ENCODE assay signal across 8 cellular contexts in the genomic region with DNA sequence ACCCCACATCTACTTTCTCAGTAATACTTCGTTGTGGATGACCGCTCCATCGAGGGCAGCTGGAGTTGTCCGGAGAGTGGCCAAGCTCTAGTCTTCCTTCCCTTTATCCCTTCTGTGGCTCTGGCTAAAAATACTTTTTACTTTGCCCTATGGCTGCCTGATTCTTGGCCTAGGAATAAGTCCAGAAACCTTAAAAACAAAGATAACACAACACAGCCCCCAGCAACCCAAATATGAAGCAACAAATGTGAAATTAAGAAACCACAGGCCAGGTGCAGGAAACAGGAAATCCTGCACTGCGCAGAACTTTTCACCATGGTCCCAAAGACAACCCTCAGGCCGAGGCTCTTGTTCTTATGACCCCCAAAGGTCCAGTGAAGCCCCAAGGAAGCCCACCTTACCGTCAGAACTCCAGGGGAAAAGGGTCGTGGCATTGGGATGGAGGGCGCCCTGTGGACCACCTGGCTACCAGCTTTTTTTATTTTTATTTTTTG. TPM values are rescaled to one million over a fixed set of nuclear protein-coding genes. Genes with fewer than 3 reads are reported as not detected.
A peak's percentile ranks its signal among the peaks of the same experiment; 100 is the strongest.
DNase-seq lines count a peak whose midpoint lies in the region; ATAC-seq and TF ChIP-seq lines count a peak whose summit lies in the region.

No MANE protein-coding gene starts in this region.

- peak; percentile 35 for ATAC-seq in GM19043 (IDR thresholded peaks at IDR 0.05; ENCODE audit: low read depth, unreplicated experiment)
- ATAC-seq in HG03280 (IDR thresholded peaks at IDR 0.05; ENCODE audit: unreplicated experiment) = peak; percentile 58
- ATAC-seq in natural killer cell = peak; percentile 47 to 58 (median 53)
- ATAC-seq in GM19023 (IDR thresholded peaks at IDR 0.05; ENCODE audit: unreplicated experiment) = no peak

- H3K27ac Mint-ChIP-seq in activated T-cell treated with anti-CD3 and anti-CD28 coated beads, Interleukin-2, amount 50 U/mL, for 24 hours = peak overlapping the region; percentile 87
- H3K27ac Mint-ChIP-seq in natural killer cell = peak overlapping the region; percentile 91 to 99

- no peak for TF ChIP-seq CTCF in natural killer cell (IDR thresholded peaks at IDR 0.05)

- peaks cover 73% of the 10 kb centered on the region for H3K4me1 Mint-ChIP-seq in activated T-cell treated with anti-CD3 and anti-CD28 coated beads, Interleukin-2, amount 50 U/mL, for 24 hours (ENCODE audit: low read depth)
- H3K4me1 Mint-ChIP-seq in natural killer cell = peaks cover 66 to 71% of the 10 kb centered on the region in 2 donors

- no peaks in the 10 kb centered on the region for H3K9me3 Mint-ChIP-seq in activated T-cell treated with anti-CD3 and anti-CD28 coated beads, Interleukin-2, amount 50 U/mL, for 24 hours
- no peaks in the 10 kb centered on the region for H3K9me3 Mint-ChIP-seq in natural killer cell

- intact Hi-C loops in natural killer cell (cut with micrococcal nuclease) = no loop called here

- no peak for DNase-seq in activated T-cell treated with anti-CD3 and anti-CD28 coated beads, Interleukin-2, amount 50 U/mL, for 24 hours
- no peak for DNase-seq in natural killer cell
- no peak for DNase-seq in COLO668 (lab: John Stamatoyannopoulos, UW; ENCODE audit: unreplicated experiment)
- no peak for DNase-seq in mucosa of gallbladder (ENCODE audit: low spot score)
- no peak for DNase-seq in NCI-H345 treated with DMSO at 0.1 percent for 48 hours (lab: John Stamatoyannopoulos, UW; ENCODE audit: unreplicated experiment)

- peak overlapping the region; percentile 56 for H3K4me3 Mint-ChIP-seq in activated T-cell treated with anti-CD3 and anti-CD28 coated beads, Interleukin-2, amount 50 U/mL, for 24 hours
- peak overlapping the region; percentile 84 for H3K4me3 Mint-ChIP-seq in natural killer cell

- H3K27me3 Mint-ChIP-seq in activated T-cell treated with anti-CD3 and anti-CD28 coated beads, Interleukin-2, amount 50 U/mL, for 24 hours = no peaks in the 10 kb centered on the region
- no peaks in the 10 kb centered on the region for H3K27me3 Mint-ChIP-seq in natural killer cell (ENCODE audit: low read depth in 2 of 2)

- no peaks in the 10 kb centered on the region for H3K36me3 Mint-ChIP-seq in activated T-cell treated with anti-CD3 and anti-CD28 coated beads, Interleukin-2, amount 50 U/mL, for 24 hours (ENCODE audit: low read depth)
- no peaks in the 10 kb centered on the region for H3K36me3 Mint-ChIP-seq in natural killer cell

RNA-seq across cellular contexts. Expression of gene TK2, which starts 26.0 kb away (rescaled TPM):
- 10 to 100 TPM; 18.8 to 25.8 (median 25.1) TPM for total RNA-seq in natural killer cell
- total RNA-seq in mucosa of gallbladder = 38.5 TPM

RNA-seq across cellular contexts. Expression of gene CKLF, which starts 28.5 kb away (rescaled TPM):
- total RNA-seq in natural killer cell = 10 to 100 TPM; 48.0 to 69.7 (median 54.6) TPM
- total RNA-seq in mucosa of gallbladder = 50.0 TPM

RNA-seq across cellular contexts. Expression of gene CMTM1, which starts 42.3 kb away (rescaled TPM):
- 1 to 10 TPM; 4.4 to 8.5 (median 7.8) TPM for total RNA-seq in natural killer cell
- total RNA-seq in mucosa of gallbladder = 12.1 TPM

RNA-seq across cellular contexts. Expression of gene CMTM2, which starts 55.4 kb away (rescaled TPM):
- 1 to 10 TPM in 1 of 3 donors, under 1 TPM in 2; 0.61 to 1.6 (median 0.82) TPM for total RNA-seq in natural killer cell
- total RNA-seq in mucosa of gallbladder = not detected
